ENCODE assay signal across 1 cellular context in the genomic region with DNA sequence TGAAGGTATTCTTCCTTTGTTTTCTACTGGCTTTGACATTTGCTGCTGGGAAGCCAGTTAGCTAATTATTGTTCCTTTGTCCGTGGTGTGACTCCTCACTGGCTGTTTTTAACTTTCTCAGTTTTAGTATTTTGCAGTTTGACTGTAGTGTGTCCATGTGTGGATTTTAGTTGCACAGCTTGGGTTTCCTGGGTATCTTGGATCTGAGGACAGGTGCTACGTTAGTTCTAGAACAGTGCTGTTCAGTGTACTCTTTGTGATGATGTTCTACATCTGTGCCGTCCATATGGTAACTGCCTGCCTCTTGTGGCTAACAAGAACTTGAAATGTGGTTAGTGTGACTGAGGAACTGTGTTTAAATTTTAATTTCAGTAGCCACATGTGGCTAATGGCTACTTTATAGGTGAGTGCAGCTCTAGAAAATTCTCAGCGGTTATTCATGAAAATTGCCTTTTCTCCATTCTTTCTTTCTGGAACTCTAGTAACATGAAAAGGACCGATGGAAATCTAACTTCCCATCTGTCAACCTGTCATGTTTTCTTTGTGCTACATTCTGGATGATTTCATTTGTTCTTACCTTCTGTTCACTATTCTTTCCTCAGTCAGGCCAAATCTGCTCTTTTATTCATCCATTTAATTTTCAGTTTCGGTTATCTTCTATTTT.
TF ChIP-seq lines count a peak whose summit lies in the region.

No MANE protein-coding gene starts in this region.

TF ChIP-seq in K562, 482 proteins besides CTCF, POLR2A, EP300 and RAD21 (continued from another document):
- no peak for TF ChIP-seq BHLHE40 (IDR thresholded peaks at IDR 0.05; ENCODE audit: low read length)
- no peak for TF ChIP-seq RBM14 (IDR thresholded peaks at IDR 0.05; ENCODE audit: borderline replicate concordance, insufficient read depth, low read depth, low read length)
- TF ChIP-seq, protein P1, sequence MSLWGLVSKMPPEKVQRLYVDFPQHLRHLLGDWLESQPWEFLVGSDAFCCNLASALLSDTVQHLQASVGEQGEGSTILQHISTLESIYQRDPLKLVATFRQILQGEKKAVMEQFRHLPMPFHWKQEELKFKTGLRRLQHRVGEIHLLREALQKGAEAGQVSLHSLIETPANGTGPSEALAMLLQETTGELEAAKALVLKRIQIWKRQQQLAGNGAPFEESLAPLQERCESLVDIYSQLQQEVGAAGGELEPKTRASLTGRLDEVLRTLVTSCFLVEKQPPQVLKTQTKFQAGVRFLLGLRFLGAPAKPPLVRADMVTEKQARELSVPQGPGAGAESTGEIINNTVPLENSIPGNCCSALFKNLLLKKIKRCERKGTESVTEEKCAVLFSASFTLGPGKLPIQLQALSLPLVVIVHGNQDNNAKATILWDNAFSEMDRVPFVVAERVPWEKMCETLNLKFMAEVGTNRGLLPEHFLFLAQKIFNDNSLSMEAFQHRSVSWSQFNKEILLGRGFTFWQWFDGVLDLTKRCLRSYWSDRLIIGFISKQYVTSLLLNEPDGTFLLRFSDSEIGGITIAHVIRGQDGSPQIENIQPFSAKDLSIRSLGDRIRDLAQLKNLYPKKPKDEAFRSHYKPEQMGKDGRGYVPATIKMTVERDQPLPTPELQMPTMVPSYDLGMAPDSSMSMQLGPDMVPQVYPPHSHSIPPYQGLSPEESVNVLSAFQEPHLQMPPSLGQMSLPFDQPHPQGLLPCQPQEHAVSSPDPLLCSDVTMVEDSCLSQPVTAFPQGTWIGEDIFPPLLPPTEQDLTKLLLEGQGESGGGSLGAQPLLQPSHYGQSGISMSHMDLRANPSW (CRISPR knock-in tag; IDR thresholded peaks at IDR 0.05): no peak
- TF ChIP-seq RBM39 (optimal IDR thresholded peaks at IDR 0.05; ENCODE audit: low read depth, low read length): no peak
- no peak for TF ChIP-seq CBX8 (IDR thresholded peaks at IDR 0.05; ENCODE audit: borderline replicate concordance, extremely low read depth, low read depth, low read length, poor library complexity, severe bottlenecking)
- TF ChIP-seq VEZF1 (CRISPR knock-in tag; IDR thresholded peaks at IDR 0.05): no peak
- no peak for TF ChIP-seq ZNF212 (CRISPR knock-in tag; IDR thresholded peaks at IDR 0.05)
- TF ChIP-seq ETV5 (CRISPR knock-in tag; IDR thresholded peaks at IDR 0.05; ENCODE audit: low read depth): no peak
- TF ChIP-seq NONO (IDR thresholded peaks at IDR 0.05; ENCODE audit: low read depth in 2 of 2, low read length in 1 of 2): no peak
- 0 out of 2 replicates have a peak, but pooled peaks have one; percentile 6 for TF ChIP-seq ARID1B (IDR thresholded peaks at IDR 0.05)
- TF ChIP-seq NR0B1 (IDR thresholded peaks at IDR 0.05; ENCODE audit: partially characterized antibody): no peak
- no peak for TF ChIP-seq XRCC4 (IDR thresholded peaks at IDR 0.05; ENCODE audit: extremely low read depth, insufficient read depth, insufficient read length)
- no peak for TF ChIP-seq ZNF217 (CRISPR knock-in tag; IDR thresholded peaks at IDR 0.05)
- TF ChIP-seq ZNF41 (CRISPR knock-in tag; conservative IDR thresholded peaks at IDR 0.05): no peak
- TF ChIP-seq, protein P2, sequence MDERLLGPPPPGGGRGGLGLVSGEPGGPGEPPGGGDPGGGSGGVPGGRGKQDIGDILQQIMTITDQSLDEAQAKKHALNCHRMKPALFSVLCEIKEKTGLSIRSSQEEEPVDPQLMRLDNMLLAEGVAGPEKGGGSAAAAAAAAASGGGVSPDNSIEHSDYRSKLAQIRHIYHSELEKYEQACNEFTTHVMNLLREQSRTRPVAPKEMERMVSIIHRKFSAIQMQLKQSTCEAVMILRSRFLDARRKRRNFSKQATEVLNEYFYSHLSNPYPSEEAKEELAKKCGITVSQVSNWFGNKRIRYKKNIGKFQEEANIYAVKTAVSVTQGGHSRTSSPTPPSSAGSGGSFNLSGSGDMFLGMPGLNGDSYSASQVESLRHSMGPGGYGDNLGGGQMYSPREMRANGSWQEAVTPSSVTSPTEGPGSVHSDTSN (CRISPR knock-in tag; IDR thresholded peaks at IDR 0.05; ENCODE audit: low read depth): no peak
- TF ChIP-seq, protein P2 (tag; conservative IDR thresholded peaks at IDR 0.05; ENCODE audit: low read depth): peak; percentile 61; the same call in 1 of the 2 replicates
- TF ChIP-seq JUN (IDR thresholded peaks at IDR 0.05; ENCODE audit: borderline replicate concordance, low read depth, low read length): no peak
- TF ChIP-seq JUN (CRISPR knock-in tag; IDR thresholded peaks at IDR 0.05; ENCODE audit: borderline replicate concordance): no peak
- TF ChIP-seq TARDBP (IDR thresholded peaks at IDR 0.05): no peak
- no peak for TF ChIP-seq PHF20 (IDR thresholded peaks at IDR 0.05; ENCODE audit: partially characterized antibody)
- no peak for TF ChIP-seq SP2 (IDR thresholded peaks at IDR 0.05; ENCODE audit: extremely low read depth, low read depth, low read length, poor library complexity, severe bottlenecking)
- no peak for TF ChIP-seq ZNF3 (CRISPR knock-in tag; IDR thresholded peaks at IDR 0.05)
- TF ChIP-seq FOS (IDR thresholded peaks at IDR 0.05; ENCODE audit: extremely low read depth, insufficient read length): no peak
- TF ChIP-seq THRA (IDR thresholded peaks at IDR 0.05): no peak
- TF ChIP-seq BCL6 (CRISPR knock-in tag; IDR thresholded peaks at IDR 0.05): no peak
- no peak for TF ChIP-seq TCF7 (IDR thresholded peaks at IDR 0.05; ENCODE audit: borderline replicate concordance)
- TF ChIP-seq ZBTB8A (IDR thresholded peaks at IDR 0.05; ENCODE audit: partially characterized antibody): no peak
- TF ChIP-seq FOXP4 (CRISPR knock-in tag; IDR thresholded peaks at IDR 0.05; ENCODE audit: borderline replicate concordance): peak; percentile 50; the same call in 1 of the 2 replicates
- TF ChIP-seq MBD2 (IDR thresholded peaks at IDR 0.05; ENCODE audit: borderline replicate concordance, low read depth): no peak
- peak; percentile 68 for TF ChIP-seq PKNOX1 (IDR thresholded peaks at IDR 0.05)
- no peak for TF ChIP-seq HNRNPK (IDR thresholded peaks at IDR 0.05; ENCODE audit: low read depth, low read length, poor library complexity, severe bottlenecking)
- TF ChIP-seq ZC3H8 (IDR thresholded peaks at IDR 0.05): no peak
